1 cellular context compared by ENCODE assay signal in the genomic region with DNA sequence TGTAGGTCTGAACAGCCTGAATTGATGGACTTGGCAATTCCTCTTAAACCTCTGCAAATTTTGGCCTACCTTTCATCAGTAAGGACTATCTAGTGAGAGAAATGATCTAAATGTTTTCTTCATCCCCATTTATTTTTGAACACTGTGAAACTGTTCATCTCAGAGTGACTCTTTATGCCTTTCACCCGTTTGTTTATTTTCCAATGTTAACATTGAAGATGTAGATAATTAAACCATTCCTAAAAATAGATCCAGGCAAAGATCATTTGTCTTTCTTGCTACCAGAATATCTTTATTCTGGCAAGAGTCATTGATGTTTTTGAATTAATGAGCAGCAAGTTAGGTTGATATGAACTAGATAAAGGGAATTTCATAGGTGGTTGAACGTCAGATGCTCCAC.
TF ChIP-seq lines count a peak whose summit lies in the region.

No MANE protein-coding gene starts in this region.

TF ChIP-seq in GM12878, 131 proteins besides CTCF, POLR2A, EP300 and RAD21:
- TF ChIP-seq SUZ12 (IDR thresholded peaks at IDR 0.05; ENCODE audit: unreplicated experiment) (no peak), SIX5 (IDR thresholded peaks at IDR 0.05; ENCODE audit: low read depth, low read length, severe bottlenecking) (no peak)
- TF ChIP-seq, protein P1, sequence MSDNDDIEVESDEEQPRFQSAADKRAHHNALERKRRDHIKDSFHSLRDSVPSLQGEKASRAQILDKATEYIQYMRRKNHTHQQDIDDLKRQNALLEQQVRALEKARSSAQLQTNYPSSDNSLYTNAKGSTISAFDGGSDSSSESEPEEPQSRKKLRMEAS (IDR thresholded peaks at IDR 0.05; ENCODE audit: low read depth, low read length) = no peak
- TF ChIP-seq, protein P2, sequence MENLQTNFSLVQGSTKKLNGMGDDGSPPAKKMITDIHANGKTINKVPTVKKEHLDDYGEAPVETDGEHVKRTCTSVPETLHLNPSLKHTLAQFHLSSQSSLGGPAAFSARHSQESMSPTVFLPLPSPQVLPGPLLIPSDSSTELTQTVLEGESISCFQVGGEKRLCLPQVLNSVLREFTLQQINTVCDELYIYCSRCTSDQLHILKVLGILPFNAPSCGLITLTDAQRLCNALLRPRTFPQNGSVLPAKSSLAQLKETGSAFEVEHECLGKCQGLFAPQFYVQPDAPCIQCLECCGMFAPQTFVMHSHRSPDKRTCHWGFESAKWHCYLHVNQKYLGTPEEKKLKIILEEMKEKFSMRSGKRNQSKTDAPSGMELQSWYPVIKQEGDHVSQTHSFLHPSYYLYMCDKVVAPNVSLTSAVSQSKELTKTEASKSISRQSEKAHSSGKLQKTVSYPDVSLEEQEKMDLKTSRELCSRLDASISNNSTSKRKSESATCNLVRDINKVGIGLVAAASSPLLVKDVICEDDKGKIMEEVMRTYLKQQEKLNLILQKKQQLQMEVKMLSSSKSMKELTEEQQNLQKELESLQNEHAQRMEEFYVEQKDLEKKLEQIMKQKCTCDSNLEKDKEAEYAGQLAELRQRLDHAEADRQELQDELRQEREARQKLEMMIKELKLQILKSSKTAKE (IDR thresholded peaks at IDR 0.05; ENCODE audit: low read depth, poor library complexity, severe bottlenecking) = no peak
